16 cellular contexts compared by ENCODE assay signal in genomic region chr14:54708161-54708560, GRCh38.
"Had no signal": no experiment of that assay in that cellular context is flagged by ENCODE, and none has a peak within 500 bp of the region (broad histone marks: within the 10 kb centered on the region; RNA-seq: fewer than 3 reads in every experiment).

No MANE protein-coding gene starts in this region.

- H3K4me1 ChIP-seq: pancreas had no signal

- H3K27me3 ChIP-seq: hepatocyte, pancreas, suprapubic skin, tibial artery, upper lobe of left lung, uterus had no signal

- H3K9me3 ChIP-seq: pancreas, suprapubic skin, tibial artery, upper lobe of left lung, uterus had no signal

- H3K4me3 ChIP-seq: hepatocyte, pancreas, smooth muscle cell, suprapubic skin, tibial artery, upper lobe of left lung, uterus had no signal

- H3K36me3 ChIP-seq: pancreas, suprapubic skin, uterus had no signal

- ATAC-seq: esophagus mucosa, left colon, pancreas had no signal

- DNase-seq: effector memory CD4-positive, alpha-beta T cell; kidney; left colon; mesendoderm; naive B cell; occipital lobe; pancreas; stimulated activated CD4-positive, alpha-beta T cell treated with anti-CD3 and anti-CD28 coated beads, Interleukin-2, amount 100 ng/mL, for 48 hours; stimulated activated naive CD4-positive, alpha-beta T cell treated with Interleukin-2 at 50 U/mL for 16 hours; tibial artery; upper lobe of left lung; uterus had no signal

- H3K4me2 ChIP-seq: hepatocyte, smooth muscle cell had no signal

- H3K27ac ChIP-seq: hepatocyte, pancreas, suprapubic skin, upper lobe of left lung, uterus had no signal
